Comparison of ENCODE assay signal across 22 cellular contexts in genomic region chr19:1220452-1221037, GRCh38. TPM values are rescaled to one million over a fixed set of nuclear protein-coding genes. Genes with fewer than 3 reads are reported as not detected.
DNase-seq lines count a peak whose midpoint lies in the region; ATAC-seq, FAIRE-seq and TF ChIP-seq lines count a peak whose summit lies in the region.
"Had no signal": no experiment of that assay in that cellular context is flagged by ENCODE, and none has a peak within 500 bp of the region (broad histone marks: within the 10 kb centered on the region; RNA-seq: fewer than 3 reads in every experiment).

No MANE protein-coding gene starts in this region.

- H3K4me2 ChIP-seq in HepG2 (ENCODE audit: low read depth, low read length) (no peak overlapping the region), OCI-LY3 (ENCODE audit: low read length) (no peak overlapping the region)

- BruUV-seq in HepG2 (replicated peaks; lab: Mats Ljungman, UMichigan), result no TSS peak

- H2AFZ ChIP-seq in HepG2 (ENCODE audit: low read length) (no peak overlapping the region), OCI-LY3 (ENCODE audit: low read depth, low read length) (no peak overlapping the region)

- TF ChIP-seq POLR2A in HepG2 (IDR thresholded peaks at IDR 0.05; ENCODE audit: insufficient read depth in 1 of 2, low read depth in 2 of 2, low read length in 2 of 2) (no peak), right lobe of liver (IDR thresholded peaks at IDR 0.05) (no peak)

- H3K4me1 ChIP-seq in HepG2 (ENCODE audit: insufficient read depth, low read length) (peaks cover 28% of the 10 kb centered on the region), right lobe of liver (peaks cover 0 to 6% (median under 1%) of the 10 kb centered on the region in 4 donors), OCI-LY3 (ENCODE audit: low read length) (no peaks in the 10 kb centered on the region)
- H3K4me1 ChIP-seq: HAP-1 had no signal

- TF ChIP-seq CTCF in HepG2 (CRISPR knock-in tag; IDR thresholded peaks at IDR 0.05) (no peak), right lobe of liver (IDR thresholded peaks at IDR 0.05) (no peak), OCI-LY3 (IDR thresholded peaks at IDR 0.05; ENCODE audit: low read depth, low read length) (peak; percentile 60), coronary artery (IDR thresholded peaks at IDR 0.05) (no peak)

- H3K9me3 ChIP-seq in HepG2 (ENCODE audit: low read length) (no peaks in the 10 kb centered on the region), right lobe of liver (no peaks in the 10 kb centered on the region), OCI-LY3 (ENCODE audit: insufficient read depth, low read length) (no peaks in the 10 kb centered on the region)
- H3K9me3 ChIP-seq: adrenal gland, HAP-1, SJSA1, transverse colon had no signal

- H3K27ac ChIP-seq in HepG2 (ENCODE audit: extremely low read length, insufficient read depth, low read length) (no peak overlapping the region), right lobe of liver (no peak overlapping the region), OCI-LY3 (ENCODE audit: low read length) (no peak overlapping the region), coronary artery (peak overlapping the region; percentile 1 to 53), caudate nucleus (ENCODE audit: low read depth, low read length) (no peak overlapping the region)
- H3K27ac ChIP-seq: HL-60, SJSA1, transverse colon had no signal

- H4K20me1 ChIP-seq in HepG2 (ENCODE audit: insufficient read depth, low read length), result peaks cover 22% of the 10 kb centered on the region
- peaks cover 32% of the 10 kb centered on the region for H4K20me1 ChIP-seq in OCI-LY3 (ENCODE audit: insufficient read depth, low read length)

- no peak for FAIRE-seq in HepG2 (lab: Jason Lieb, UNC)
- FAIRE-seq: endometrium had no signal

- peaks cover 18 to 34% of the 10 kb centered on the region in 2 experiments; a peak in 4 of 5 replicates for H3K36me3 ChIP-seq in HepG2 (replicated peaks in 1 of 2; ENCODE audit: control insufficient read depth in 1 of 2, insufficient read depth in 2 of 2, low read length in 2 of 2)
- peaks cover 0 to 35% (median 11%) of the 10 kb centered on the region in 4 donors for H3K36me3 ChIP-seq in right lobe of liver
- H3K36me3 ChIP-seq in OCI-LY3 (replicated peaks; ENCODE audit: low read depth, low read length), result peaks cover 7% of the 10 kb centered on the region

- DNase-seq in HepG2 (ENCODE audit: low spot score) (no peak), right lobe of liver (no peak), coronary artery (ENCODE audit: low spot score) (no peak), NCI-H1092 (lab: John Stamatoyannopoulos, UW) (no peak), caudate nucleus (lab: John Stamatoyannopoulos, UW) (no peak), posterior vena cava (ENCODE audit: low spot score) (no peak)
- DNase-seq in activated CD4-positive, alpha-beta T cell treated with anti-CD3 and anti-CD28 coated beads for 4 hours, result no peak
- DNase-seq: activated gamma-delta T cell; adrenal gland; CD8-positive, alpha-beta memory T cell; EL; KBM-7; NCI-H2081 treated with DMSO at 0.1 percent for 48 hours; NCI-H510A treated with DMSO at 0.1 percent for 48 hours; stimulated activated CD4-positive, alpha-beta T cell treated with anti-CD3 and anti-CD28 coated beads, Interleukin-15, amount 100 ng/mL, for 24 hours; stimulated activated naive CD8-positive, alpha-beta T cell treated with anti-CD3 and anti-CD28 coated beads, Interleukin-15, Interleukin-2, amounts not matched to agents 100 U/mL and 50 U/mL, for 24 hours; transverse colon had no signal

- H3K9ac ChIP-seq in HepG2 (ENCODE audit: insufficient read depth, low read depth, low read length) (no peak overlapping the region), OCI-LY3 (ENCODE audit: low read length) (no peak overlapping the region)

- no peak for TF ChIP-seq EP300 in HepG2 (IDR thresholded peaks at IDR 0.05; ENCODE audit: low read depth in 2 of 2, low read length in 2 of 2)
- TF ChIP-seq EP300 in HepG2 (CRISPR knock-in tag; IDR thresholded peaks at IDR 0.05; ENCODE audit: borderline replicate concordance), result no peak

- intact Hi-C loops in HepG2 (cut with micrococcal nuclease; ENCODE audit: unreplicated experiment), result no loop called here
- intact Hi-C loops in right lobe of liver (cut with DNase I), result no loop called here
- intact Hi-C loops in posterior vena cava (cut with DNase I), result loop anchor here in 1 of 2 donors (2.0 kb wide), 1 partner anchor 18 kb away; the partner anchor contains the start of gene CBARP

- WGBS in HepG2 (ENCODE audit: low lambda C conversion rate), result 94% methylated on average over 11 of the region's 38 CpGs
- 90% methylated on average over 2 of the region's 38 CpGs for WGBS in right lobe of liver (ENCODE audit: insufficient coverage, low coverage, low lambda C conversion rate, missing lambda C conversion rate)

- ATAC-seq in HepG2, result no peak
- no peak for ATAC-seq in right lobe of liver
- ATAC-seq: stimulated activated naive CD8-positive, alpha-beta T cell treated with anti-CD3 and anti-CD28 coated beads, Interleukin-15, Interleukin-2, amounts not matched to agents 100 U/mL and 50 U/mL, for 24 hours had no signal

- CTCF ChIA-PET in HepG2 (lab: Yijun Ruan, JAX; ENCODE audit: low intra/inter-chr PET ratio, low total read pairs), result interaction anchor here (1.4 kb wide), 1 partner anchor 20 kb away, joined by 17 read pairs; the partner anchor contains the start of gene ATP5F1D

- H3K27me3 ChIP-seq in HepG2 (ENCODE audit: control insufficient read depth in 1 of 2, insufficient read depth in 2 of 2, low read length in 2 of 2) (no peaks in the 10 kb centered on the region), right lobe of liver (no peaks in the 10 kb centered on the region), OCI-LY3 (ENCODE audit: low read depth, low read length) (no peaks in the 10 kb centered on the region)
- H3K27me3 ChIP-seq: adrenal gland, SJSA1, transverse colon had no signal

- H3K4me3 ChIP-seq in HepG2 (replicated peaks in 1 of 3; ENCODE audit: insufficient read depth in 1 of 3, low read depth in 2 of 3, low read length in 3 of 3), result no peak overlapping the region
- H3K4me3 ChIP-seq in right lobe of liver, result no peak overlapping the region
- H3K4me3 ChIP-seq in OCI-LY3 (ENCODE audit: low read length), result no peak overlapping the region
- H3K4me3 ChIP-seq in coronary artery, result no peak overlapping the region
- H3K4me3 ChIP-seq: adrenal gland, HAP-1, SJSA1, transverse colon had no signal

- TF ChIP-seq RAD21 in HepG2 (CRISPR knock-in tag; IDR thresholded peaks at IDR 0.05), result no peak

- in situ Hi-C loops in HepG2 (cut with HindIII; ENCODE audit: extremely low pct_ligation_motif_present, low pct_unique_long_range_greater_than_20kb), result no loop called here

- H3K79me2 ChIP-seq in HepG2 (ENCODE audit: insufficient read depth, low read length), result peaks cover 30% of the 10 kb centered on the region
- H3K79me2 ChIP-seq in OCI-LY3 (ENCODE audit: low read length), result peaks cover 29% of the 10 kb centered on the region

- POLR2A ChIA-PET in HepG2 (lab: Yijun Ruan, JAX), result no interaction called here

RNA-seq across cellular contexts. Expression of gene STK11, which starts 15.0 kb away (rescaled TPM):
- total RNA-seq in HepG2 (2016; rRNA removed; fragmentation: Illumina TruSeq; extraction: Trizol) (28.4 and 43.6 TPM in 2 replicates), right lobe of liver (10 to 100 TPM; 23.8 to 34.0 (median 29.5) TPM), posterior vena cava (10 to 100 TPM; 32.5 to 35.9 TPM)
- total RNA-seq in HepG2 (2016; cell fraction: cytosol; rRNA removed; fragmentation: Illumina TruSeq; extraction: Trizol; ENCODE audit: low read depth), result 18.3 and 20.2 TPM in 2 replicates
- 23.3 and 42.4 TPM in 2 replicates for total RNA-seq in HepG2 (2016; cell fraction: insoluble cytoplasmic fraction; rRNA removed; fragmentation: Illumina TruSeq; extraction: Trizol)
- 47.5 and 49.4 TPM in 2 replicates for total RNA-seq in HepG2 (2016; cell fraction: membrane; rRNA removed; fragmentation: Illumina TruSeq; extraction: Trizol)
- total RNA-seq in HepG2 (2016; cell fraction: nucleus; rRNA removed; fragmentation: Illumina TruSeq; extraction: Trizol), result 33.1 and 35.0 TPM in 2 replicates
- polyA plus RNA-seq in HepG2 (2011; rRNA removed), result 27.5 and 40.8 TPM in 2 replicates
- polyA plus RNA-seq in HepG2 (2011; cell fraction: cytosol; rRNA removed), result 31.3 and 45.7 TPM in 2 replicates
- polyA plus RNA-seq in HepG2 (2011; cell fraction: nucleus; rRNA removed), result 143 and 178 TPM in 2 replicates
- 38.3 and 41.3 TPM in 2 replicates for polyA plus RNA-seq in HepG2 (2012)
- polyA plus RNA-seq in HepG2 (2016; cell fraction: cytosol; fragmentation: Illumina TruSeq; extraction: Trizol; ENCODE audit: low read depth), result 12.4 and 14.0 TPM in 2 replicates
- polyA plus RNA-seq in HepG2 (2016; cell fraction: insoluble cytoplasmic fraction; fragmentation: Illumina TruSeq; extraction: Trizol; ENCODE audit: low read depth), result 24.8 and 28.5 TPM in 2 replicates
- 31.5 and 34.3 TPM in 2 replicates for polyA plus RNA-seq in HepG2 (2016; cell fraction: membrane; fragmentation: Illumina TruSeq; extraction: Trizol; ENCODE audit: low read depth)
- 76.9 and 78.9 TPM in 2 replicates for polyA plus RNA-seq in HepG2 (2016; cell fraction: nucleus; fragmentation: Illumina TruSeq; extraction: Trizol; ENCODE audit: insufficient read depth, low read depth)
- polyA minus RNA-seq in HepG2 (2011; rRNA and poly(A)+ RNA removed; ENCODE audit: low replicate concordance), result 2.2 and 54.9 TPM in 2 replicates
- polyA minus RNA-seq in HepG2 (2011; cell fraction: cytosol; rRNA and poly(A)+ RNA removed), result 24.1 and 27.3 TPM in 2 replicates
- polyA minus RNA-seq in HepG2 (2011; cell fraction: nucleus; rRNA and poly(A)+ RNA removed), result 21.8 and 30.2 TPM in 2 replicates

RNA-seq across cellular contexts. Expression of gene CBARP, which starts 17.3 kb away (rescaled TPM):
- 0.27 and 1.2 TPM in 2 replicates for total RNA-seq in HepG2 (2016; rRNA removed; fragmentation: Illumina TruSeq; extraction: Trizol)
- total RNA-seq in HepG2 (2016; cell fraction: cytosol; rRNA removed; fragmentation: Illumina TruSeq; extraction: Trizol; ENCODE audit: low read depth), result 1.1 and 1.3 TPM in 2 replicates
- total RNA-seq in HepG2 (2016; cell fraction: insoluble cytoplasmic fraction; rRNA removed; fragmentation: Illumina TruSeq; extraction: Trizol), result 0.82 and 1.8 TPM in 2 replicates
- total RNA-seq in HepG2 (2016; cell fraction: membrane; rRNA removed; fragmentation: Illumina TruSeq; extraction: Trizol), result 1.1 and 1.8 TPM in 2 replicates
- 0.88 and 1.8 TPM in 2 replicates for total RNA-seq in HepG2 (2016; cell fraction: nucleus; rRNA removed; fragmentation: Illumina TruSeq; extraction: Trizol)
- polyA plus RNA-seq in HepG2 (2011; rRNA removed), result 1.4 and 2.8 TPM in 2 replicates
- 1.0 and 2.2 TPM in 2 replicates for polyA plus RNA-seq in HepG2 (2011; cell fraction: cytosol; rRNA removed)
- 12.5 TPM in 2 replicates for polyA plus RNA-seq in HepG2 (2011; cell fraction: nucleus; rRNA removed)
- 1.1 and 1.9 TPM in 2 replicates for polyA plus RNA-seq in HepG2 (2012)
- 0.58 and 0.73 TPM in 2 replicates for polyA plus RNA-seq in HepG2 (2016; cell fraction: cytosol; fragmentation: Illumina TruSeq; extraction: Trizol; ENCODE audit: low read depth)
- 0.82 and 1.5 TPM in 2 replicates for polyA plus RNA-seq in HepG2 (2016; cell fraction: insoluble cytoplasmic fraction; fragmentation: Illumina TruSeq; extraction: Trizol; ENCODE audit: low read depth)
- polyA plus RNA-seq in HepG2 (2016; cell fraction: membrane; fragmentation: Illumina TruSeq; extraction: Trizol; ENCODE audit: low read depth), result 2.0 and 2.4 TPM in 2 replicates
- polyA plus RNA-seq in HepG2 (2016; cell fraction: nucleus; fragmentation: Illumina TruSeq; extraction: Trizol; ENCODE audit: insufficient read depth, low read depth), result 6.5 and 7.2 TPM in 2 replicates
- polyA minus RNA-seq in HepG2 (2011; rRNA and poly(A)+ RNA removed; ENCODE audit: low replicate concordance), result 0.21 and 2.3 TPM in 2 replicates
- polyA minus RNA-seq in HepG2 (2011; cell fraction: cytosol; rRNA and poly(A)+ RNA removed), result 1.3 and 1.7 TPM in 2 replicates
- polyA minus RNA-seq in HepG2 (2011; cell fraction: nucleus; rRNA and poly(A)+ RNA removed), result 0.90 and 2.0 TPM in 2 replicates
- total RNA-seq in right lobe of liver, result under 1 TPM; 0.15 to 0.62 (median 0.31) TPM
- 1 to 10 TPM; 1.5 to 2.7 TPM for total RNA-seq in posterior vena cava
- polyA plus RNA-seq: CD8-positive, alpha-beta memory T cell had no signal

RNA-seq across cellular contexts. Expression of gene ATP5F1D, which starts 21.0 kb away (rescaled TPM):
- 78.7 and 88.0 TPM in 2 replicates for total RNA-seq in HepG2 (2016; rRNA removed; fragmentation: Illumina TruSeq; extraction: Trizol)
- 72.7 and 79.4 TPM in 2 replicates for total RNA-seq in HepG2 (2016; cell fraction: cytosol; rRNA removed; fragmentation: Illumina TruSeq; extraction: Trizol; ENCODE audit: low read depth)
- total RNA-seq in HepG2 (2016; cell fraction: insoluble cytoplasmic fraction; rRNA removed; fragmentation: Illumina TruSeq; extraction: Trizol), result 80.1 and 93.1 TPM in 2 replicates
- total RNA-seq in HepG2 (2016; cell fraction: membrane; rRNA removed; fragmentation: Illumina TruSeq; extraction: Trizol), result 72.8 and 84.2 TPM in 2 replicates
- 40.6 and 53.8 TPM in 2 replicates for total RNA-seq in HepG2 (2016; cell fraction: nucleus; rRNA removed; fragmentation: Illumina TruSeq; extraction: Trizol)
- 39.4 and 49.3 TPM in 2 replicates for polyA plus RNA-seq in HepG2 (2011; rRNA removed)
- 61.0 and 112 TPM in 2 replicates for polyA plus RNA-seq in HepG2 (2011; cell fraction: cytosol; rRNA removed)
- 105 and 111 TPM in 2 replicates for polyA plus RNA-seq in HepG2 (2011; cell fraction: nucleus; rRNA removed)
- 67.0 and 70.9 TPM in 2 replicates for polyA plus RNA-seq in HepG2 (2012)
- polyA plus RNA-seq in HepG2 (2016; cell fraction: cytosol; fragmentation: Illumina TruSeq; extraction: Trizol; ENCODE audit: low read depth), result 126 and 135 TPM in 2 replicates
- 131 and 155 TPM in 2 replicates for polyA plus RNA-seq in HepG2 (2016; cell fraction: insoluble cytoplasmic fraction; fragmentation: Illumina TruSeq; extraction: Trizol; ENCODE audit: low read depth)
- polyA plus RNA-seq in HepG2 (2016; cell fraction: membrane; fragmentation: Illumina TruSeq; extraction: Trizol; ENCODE audit: low read depth), result 112 and 121 TPM in 2 replicates
- 129 and 134 TPM in 2 replicates for polyA plus RNA-seq in HepG2 (2016; cell fraction: nucleus; fragmentation: Illumina TruSeq; extraction: Trizol; ENCODE audit: insufficient read depth, low read depth)
- 60.5 and 86.6 TPM in 2 replicates for polyA minus RNA-seq in HepG2 (2011; rRNA and poly(A)+ RNA removed; ENCODE audit: low replicate concordance)
- 53.6 and 68.0 TPM in 2 replicates for polyA minus RNA-seq in HepG2 (2011; cell fraction: cytosol; rRNA and poly(A)+ RNA removed)
- 14.7 and 18.9 TPM in 2 replicates for polyA minus RNA-seq in HepG2 (2011; cell fraction: nucleus; rRNA and poly(A)+ RNA removed)
- 100 to 1,000 TPM in 5 of 6 experiments, 10 to 100 TPM in 1; 98.1 to 240 (median 137) TPM for total RNA-seq in right lobe of liver
- total RNA-seq in posterior vena cava, result 100 to 1,000 TPM; 125 to 137 TPM

RNA-seq across cellular contexts. Expression of gene MIDN, which starts 27.8 kb away (rescaled TPM):
- 8.4 and 10.7 TPM in 2 replicates for total RNA-seq in HepG2 (2016; rRNA removed; fragmentation: Illumina TruSeq; extraction: Trizol)
- 6.5 and 7.9 TPM in 2 replicates for total RNA-seq in HepG2 (2016; cell fraction: cytosol; rRNA removed; fragmentation: Illumina TruSeq; extraction: Trizol; ENCODE audit: low read depth)
- total RNA-seq in HepG2 (2016; cell fraction: insoluble cytoplasmic fraction; rRNA removed; fragmentation: Illumina TruSeq; extraction: Trizol), result 8.9 and 11.0 TPM in 2 replicates
- total RNA-seq in HepG2 (2016; cell fraction: membrane; rRNA removed; fragmentation: Illumina TruSeq; extraction: Trizol), result 14.1 and 14.8 TPM in 2 replicates
- 17.3 and 19.0 TPM in 2 replicates for total RNA-seq in HepG2 (2016; cell fraction: nucleus; rRNA removed; fragmentation: Illumina TruSeq; extraction: Trizol)
- 18.0 and 19.6 TPM in 2 replicates for polyA plus RNA-seq in HepG2 (2011; rRNA removed)
- 14.8 and 17.8 TPM in 2 replicates for polyA plus RNA-seq in HepG2 (2011; cell fraction: cytosol; rRNA removed)
- polyA plus RNA-seq in HepG2 (2011; cell fraction: nucleus; rRNA removed), result 116 and 135 TPM in 2 replicates
- polyA plus RNA-seq in HepG2 (2012), result 27.5 and 28.1 TPM in 2 replicates
- 2.7 and 3.3 TPM in 2 replicates for polyA plus RNA-seq in HepG2 (2016; cell fraction: cytosol; fragmentation: Illumina TruSeq; extraction: Trizol; ENCODE audit: low read depth)
- 30.9 and 43.0 TPM in 2 replicates for polyA plus RNA-seq in HepG2 (2016; cell fraction: insoluble cytoplasmic fraction; fragmentation: Illumina TruSeq; extraction: Trizol; ENCODE audit: low read depth)
- polyA plus RNA-seq in HepG2 (2016; cell fraction: membrane; fragmentation: Illumina TruSeq; extraction: Trizol; ENCODE audit: low read depth), result 10.2 and 10.3 TPM in 2 replicates
- 76.5 and 77.9 TPM in 2 replicates for polyA plus RNA-seq in HepG2 (2016; cell fraction: nucleus; fragmentation: Illumina TruSeq; extraction: Trizol; ENCODE audit: insufficient read depth, low read depth)
- 14.0 and 39.5 TPM in 2 replicates for polyA minus RNA-seq in HepG2 (2011; rRNA and poly(A)+ RNA removed; ENCODE audit: low replicate concordance)
- 42.7 and 47.0 TPM in 2 replicates for polyA minus RNA-seq in HepG2 (2011; cell fraction: cytosol; rRNA and poly(A)+ RNA removed)
- polyA minus RNA-seq in HepG2 (2011; cell fraction: nucleus; rRNA and poly(A)+ RNA removed), result 36.8 and 48.0 TPM in 2 replicates
- 10 to 100 TPM; 22.3 to 55.1 (median 29.3) TPM for total RNA-seq in right lobe of liver
- total RNA-seq in posterior vena cava, result 10 to 100 TPM; 76.5 to 86.3 TPM

RNA-seq across cellular contexts. Expression of gene SBNO2, which starts 46.5 kb away (rescaled TPM):
- total RNA-seq in HepG2 (2016; rRNA removed; fragmentation: Illumina TruSeq; extraction: Trizol) (5.8 and 10.4 TPM in 2 replicates), right lobe of liver (10 to 100 TPM; 21.5 to 54.4 (median 25.5) TPM), posterior vena cava (10 to 100 TPM; 63.5 to 71.0 TPM)
- 3.3 and 3.8 TPM in 2 replicates for total RNA-seq in HepG2 (2016; cell fraction: cytosol; rRNA removed; fragmentation: Illumina TruSeq; extraction: Trizol; ENCODE audit: low read depth)
- 6.5 and 12.4 TPM in 2 replicates for total RNA-seq in HepG2 (2016; cell fraction: insoluble cytoplasmic fraction; rRNA removed; fragmentation: Illumina TruSeq; extraction: Trizol)
- total RNA-seq in HepG2 (2016; cell fraction: membrane; rRNA removed; fragmentation: Illumina TruSeq; extraction: Trizol), result 7.7 and 8.1 TPM in 2 replicates
- total RNA-seq in HepG2 (2016; cell fraction: nucleus; rRNA removed; fragmentation: Illumina TruSeq; extraction: Trizol), result 10.4 and 12.1 TPM in 2 replicates
- 8.6 and 10.8 TPM in 2 replicates for polyA plus RNA-seq in HepG2 (2011; rRNA removed)
- polyA plus RNA-seq in HepG2 (2011; cell fraction: cytosol; rRNA removed), result 4.1 and 8.0 TPM in 2 replicates
- 53.6 and 82.3 TPM in 2 replicates for polyA plus RNA-seq in HepG2 (2011; cell fraction: nucleus; rRNA removed)
- 10.8 and 11.3 TPM in 2 replicates for polyA plus RNA-seq in HepG2 (2012)
- polyA plus RNA-seq in HepG2 (2016; cell fraction: cytosol; fragmentation: Illumina TruSeq; extraction: Trizol; ENCODE audit: low read depth), result 1.0 and 1.1 TPM in 2 replicates
- 6.7 and 7.7 TPM in 2 replicates for polyA plus RNA-seq in HepG2 (2016; cell fraction: insoluble cytoplasmic fraction; fragmentation: Illumina TruSeq; extraction: Trizol; ENCODE audit: low read depth)
- 2.8 and 3.4 TPM in 2 replicates for polyA plus RNA-seq in HepG2 (2016; cell fraction: membrane; fragmentation: Illumina TruSeq; extraction: Trizol; ENCODE audit: low read depth)
- polyA plus RNA-seq in HepG2 (2016; cell fraction: nucleus; fragmentation: Illumina TruSeq; extraction: Trizol; ENCODE audit: insufficient read depth, low read depth), result 33.1 and 36.3 TPM in 2 replicates
- polyA minus RNA-seq in HepG2 (2011; rRNA and poly(A)+ RNA removed; ENCODE audit: low replicate concordance), result 21.5 and 30.2 TPM in 2 replicates
- polyA minus RNA-seq in HepG2 (2011; cell fraction: cytosol; rRNA and poly(A)+ RNA removed), result 9.8 and 12.0 TPM in 2 replicates
- polyA minus RNA-seq in HepG2 (2011; cell fraction: nucleus; rRNA and poly(A)+ RNA removed), result 13.0 and 13.4 TPM in 2 replicates

Comparison
In these comparisons a context has a peak if more than half of its experiments do, and no peak if none do; other contexts are left out.
1. H3K27ac ChIP-seq: peak in coronary artery (2 of 2); none in HepG2 (single experiment), right lobe of liver (0 of 3), OCI-LY3 (single experiment) and caudate nucleus (single experiment).